Comparison of ENCODE assay signal across 1 cellular context in the genomic region with DNA sequence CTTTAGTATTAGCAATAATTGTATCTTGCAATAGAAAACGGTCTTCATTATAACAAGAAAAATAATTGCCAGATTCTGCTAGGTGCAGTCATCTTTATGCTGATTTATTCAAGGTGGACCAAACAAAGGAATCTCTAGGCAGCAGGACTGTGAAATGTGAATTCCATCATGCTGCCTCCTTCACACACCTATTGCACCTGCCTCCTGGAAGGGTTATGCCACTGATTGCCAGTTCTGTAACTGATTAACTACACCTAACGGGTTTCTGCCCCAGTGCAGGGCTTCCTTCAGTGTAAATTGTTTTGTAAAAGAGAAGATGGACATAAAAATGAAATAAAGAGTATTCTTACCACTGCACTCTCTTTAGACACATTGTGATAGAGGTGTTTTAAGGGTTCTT.
TF ChIP-seq lines count a peak whose summit lies in the region.

No MANE protein-coding gene starts in this region.

TF ChIP-seq in SK-N-SH treated with all-trans-retinoic acid at 6 μM for 48 hours, 23 proteins besides CTCF, POLR2A, EP300 and RAD21 (continued from another document):
- TF ChIP-seq SNAI2 (CRISPR knock-in tag; IDR thresholded peaks at IDR 0.05) (no peak), TOX (CRISPR knock-in tag; IDR thresholded peaks at IDR 0.05; ENCODE audit: borderline replicate concordance) (no peak), GLIS3 (CRISPR knock-in tag; IDR thresholded peaks at IDR 0.05) (no peak), BACH2 (CRISPR knock-in tag; IDR thresholded peaks at IDR 0.05; ENCODE audit: borderline replicate concordance) (no peak), ISL1 (CRISPR knock-in tag; IDR thresholded peaks at IDR 0.05) (no peak), CSDC2 (CRISPR knock-in tag; IDR thresholded peaks at IDR 0.05) (no peak)
